In the genomic region with DNA sequence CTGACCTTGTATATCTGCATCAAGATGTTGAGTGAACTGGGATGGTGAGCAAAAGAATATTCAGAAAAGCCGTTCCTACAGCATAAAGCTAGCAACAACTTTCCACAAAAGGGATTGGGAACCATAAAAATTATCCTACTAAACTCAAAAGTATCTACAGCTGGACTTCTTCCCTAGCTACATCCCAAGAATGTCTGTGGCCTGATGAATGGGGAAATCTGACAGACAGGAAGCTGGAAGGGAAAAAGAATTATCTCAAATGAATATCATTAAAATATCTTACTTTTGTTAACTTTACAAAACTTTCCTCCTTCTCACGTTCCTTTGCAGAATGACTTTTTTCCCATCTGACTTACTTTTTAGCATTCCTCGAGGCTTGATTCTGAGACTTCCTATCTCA, we compare ENCODE assay signal across 29 cellular contexts.
"Had no signal": no experiment of that assay in that cellular context is flagged by ENCODE, and none has a peak within 500 bp of the region (broad histone marks: within the 10 kb centered on the region; RNA-seq: fewer than 3 reads in every experiment).

No MANE protein-coding gene starts in this region.

- H3K36me3 ChIP-seq: cardiac muscle cell, colonic mucosa, MG63, WERI-Rb-1 had no signal

- H3K27ac Mint-ChIP-seq: activated CD4-positive, alpha-beta memory T cell treated with anti-CD3 and anti-CD28 coated beads, Interleukin-2, amount 10 ng/mL, durations not matched to agents 7 days and 5 days; activated CD8-positive, alpha-beta memory T cell treated with anti-CD3 and anti-CD28 coated beads, Interleukin-2, amount 10 ng/mL, durations not matched to agents 7 days and 5 days; activated naive CD4-positive, alpha-beta T cell treated with anti-CD3 and anti-CD28 coated beads, Interleukin-2, amount 10 ng/mL, durations not matched to agents 7 days and 5 days; activated naive CD8-positive, alpha-beta T cell treated with anti-CD3 and anti-CD28 coated beads for 36 hours had no signal

- H3K4me1 ChIP-seq: colonic mucosa had no signal

- H3K4me3 ChIP-seq: cardiac muscle cell, colonic mucosa, MG63 had no signal

- DNase-seq: activated CD4-positive, alpha-beta memory T cell treated with anti-CD3 and anti-CD28 coated beads, Interleukin-2, amount 10 ng/mL, durations not matched to agents 7 days and 5 days; activated CD4-positive, alpha-beta T cell treated with anti-CD3 and anti-CD28 coated beads for 1 hour; activated CD4-positive, alpha-beta T cell treated with anti-CD3 and anti-CD28 coated beads for 48 hours; activated CD4-positive, CD25-positive, alpha-beta regulatory T cell; activated CD8-positive, alpha-beta memory T cell treated with anti-CD3 and anti-CD28 coated beads for 24 hours; activated CD8-positive, alpha-beta memory T cell treated with anti-CD3 and anti-CD28 coated beads, Interleukin-2, amount 10 ng/mL, durations not matched to agents 7 days and 5 days; activated CD8-positive, alpha-beta memory T cell treated with anti-CD3 and anti-CD28 coated beads, Interleukin-2, amount 50 U/mL, for 48 hours; activated effector memory CD4-positive, alpha-beta T cell treated with Interleukin-2 at 50 U/mL for 16 hours; activated naive CD4-positive, alpha-beta T cell treated with anti-CD3 and anti-CD28 coated beads, Interleukin-2, amount 10 ng/mL, durations not matched to agents 7 days and 5 days; activated naive CD8-positive, alpha-beta T cell treated with anti-CD3 and anti-CD28 coated beads for 36 hours; activated T-cell treated with anti-CD3 and anti-CD28 coated beads, Interleukin-2, amount 50 U/mL, for 48 hours; amniotic stem cell; aorta; colonic mucosa; MG63; NCI-H1048; NCI-H1105 treated with DMSO at 0.1 percent for 48 hours; NCI-H1436; NCI-H1694; NCI-H1930; NCI-H2081 treated with DMSO at 0.1 percent for 48 hours; NCI-H226; NCI-H446 treated with DMSO at 0.1 percent for 48 hours; NCI-H524; Right ventricle myocardium superior; T1000; WERI-Rb-1 had no signal

- ATAC-seq: activated CD8-positive, alpha-beta memory T cell treated with anti-CD3 and anti-CD28 coated beads, Interleukin-2, amount 10 ng/mL, durations not matched to agents 7 days and 5 days had no signal

- H3K27ac ChIP-seq: cardiac muscle cell, colonic mucosa, WERI-Rb-1 had no signal

- H3K9me3 Mint-ChIP-seq: activated CD4-positive, alpha-beta memory T cell treated with anti-CD3 and anti-CD28 coated beads, Interleukin-2, amount 10 ng/mL, durations not matched to agents 7 days and 5 days; activated naive CD4-positive, alpha-beta T cell treated with anti-CD3 and anti-CD28 coated beads, Interleukin-2, amount 10 ng/mL, durations not matched to agents 7 days and 5 days; activated naive CD8-positive, alpha-beta T cell treated with anti-CD3 and anti-CD28 coated beads for 36 hours; central memory CD8-positive, alpha-beta T cell had no signal

- H3K9me3 ChIP-seq: colonic mucosa, MG63 had no signal

- H3K36me3 Mint-ChIP-seq: activated CD8-positive, alpha-beta memory T cell treated with anti-CD3 and anti-CD28 coated beads, Interleukin-2, amount 10 ng/mL, durations not matched to agents 7 days and 5 days; activated naive CD4-positive, alpha-beta T cell treated with anti-CD3 and anti-CD28 coated beads, Interleukin-2, amount 10 ng/mL, durations not matched to agents 7 days and 5 days; activated naive CD8-positive, alpha-beta T cell treated with anti-CD3 and anti-CD28 coated beads for 36 hours had no signal

- H3K27me3 ChIP-seq: cardiac muscle cell, colonic mucosa, MG63 had no signal
